22 cellular contexts compared by ENCODE assay signal in the genomic region with DNA sequence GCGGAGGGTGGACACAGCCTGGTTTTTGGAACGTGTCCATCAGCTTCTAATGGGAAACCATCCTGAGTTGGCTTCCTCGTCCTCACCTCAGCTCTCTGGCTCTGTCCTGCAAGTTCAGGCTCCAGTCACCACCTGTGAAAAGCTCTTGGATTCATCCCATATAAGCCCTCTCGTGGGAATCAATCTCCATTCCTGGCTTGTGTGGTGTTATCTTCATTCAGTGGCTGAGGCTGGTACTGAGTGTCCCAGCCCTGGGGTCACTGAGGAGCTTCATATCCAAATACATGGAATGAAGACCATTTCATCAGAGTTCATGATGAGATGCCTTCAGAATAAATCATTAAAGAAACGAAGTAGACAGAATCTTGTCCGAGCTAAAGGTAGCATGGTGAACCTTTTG.
"Had no signal": no experiment of that assay in that cellular context is flagged by ENCODE, and none has a peak within 500 bp of the region (broad histone marks: within the 10 kb centered on the region; RNA-seq: fewer than 3 reads in every experiment).

No MANE protein-coding gene starts in this region.

- H3K27me3 ChIP-seq: colonic mucosa, dorsolateral prefrontal cortex, esophagus muscularis mucosa, foreskin keratinocyte, gastroesophageal sphincter, heart left ventricle, hepatocyte had no signal

- H3K9me3 ChIP-seq: colonic mucosa, heart left ventricle, left ventricle myocardium inferior, lower lobe of right lung, mucosa of descending colon had no signal

- H3K36me3 ChIP-seq: colonic mucosa, gastroesophageal sphincter, lower lobe of right lung had no signal

- H3K4me3 ChIP-seq: colonic mucosa, dorsolateral prefrontal cortex, esophagus muscularis mucosa, gastroesophageal sphincter, heart left ventricle, hepatocyte, left ventricle myocardium inferior, lower lobe of right lung, mucosa of descending colon had no signal

- H3K4me1 ChIP-seq: colonic mucosa, esophagus muscularis mucosa, foreskin keratinocyte, gastroesophageal sphincter, lower lobe of right lung had no signal

- DNase-seq: colonic mucosa; dermis blood vessel endothelial cell; dorsolateral prefrontal cortex; effector CD4-positive, alpha-beta T cell; effector memory CD4-positive, alpha-beta T cell; foreskin keratinocyte; heart left ventricle; hypothalamus; immature natural killer cell; islet precursor cell; kidney; kidney glomerular epithelial cell; left colon; left ventricle myocardium inferior; lower lobe of right lung; mesenchymal stem cell; mucosa of descending colon; naive B cell had no signal

- ATAC-seq: foreskin keratinocyte, gastroesophageal sphincter, heart left ventricle, left colon, left lobe of liver, lower lobe of right lung, mucosa of descending colon had no signal

- H3K27ac ChIP-seq: colonic mucosa, dorsolateral prefrontal cortex, esophagus muscularis mucosa, foreskin keratinocyte, gastroesophageal sphincter, heart left ventricle, hepatocyte, left ventricle myocardium inferior, lower lobe of right lung had no signal
